Comparison of ENCODE assay signal across 7 cellular contexts in the genomic region with DNA sequence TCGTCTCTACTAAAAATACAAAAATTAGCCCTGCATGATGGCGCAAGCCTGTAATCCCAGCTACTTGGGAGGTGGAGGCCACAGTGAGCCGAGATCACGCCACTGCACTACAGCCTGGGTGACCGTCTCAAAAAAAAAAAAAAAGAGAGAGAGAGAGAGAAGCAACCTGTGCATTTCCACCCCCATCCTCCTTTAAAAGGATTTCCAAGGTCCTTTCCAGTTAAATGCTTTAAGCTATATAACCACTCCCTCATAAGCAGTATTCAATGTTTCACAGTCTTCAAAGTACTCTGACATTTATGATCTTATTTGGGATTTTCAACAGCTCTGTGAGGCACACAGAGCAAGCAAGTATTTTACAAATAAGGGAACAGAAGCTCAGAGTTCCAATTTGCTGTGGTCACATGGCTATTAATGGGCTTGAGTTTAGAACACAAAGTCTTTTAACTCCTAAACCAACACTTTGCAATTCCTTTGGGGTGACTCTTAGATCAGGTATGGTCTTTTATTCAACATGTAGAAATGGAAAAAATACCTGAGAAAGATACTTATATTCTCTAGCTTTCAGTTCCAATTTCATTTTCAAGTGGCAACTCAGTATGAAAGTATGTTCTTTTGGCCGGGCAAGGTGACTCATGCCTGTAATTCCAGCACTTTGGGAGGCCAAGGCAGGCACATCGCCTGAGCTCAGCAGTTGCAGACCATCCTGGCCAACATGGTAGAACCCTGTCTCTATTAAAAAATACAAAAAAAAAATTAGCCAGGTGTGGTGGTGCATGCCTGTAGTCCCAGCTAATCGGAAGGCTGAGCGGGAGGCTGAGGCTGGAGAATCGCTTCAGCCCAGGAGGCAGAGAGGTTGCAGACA. TPM values are rescaled to one million over a fixed set of nuclear protein-coding genes. Genes with fewer than 3 reads are reported as not detected.
A peak's percentile ranks its signal among the peaks of the same experiment; 100 is the strongest.
DNase-seq lines count a peak whose midpoint lies in the region; ATAC-seq, FAIRE-seq and TF ChIP-seq lines count a peak whose summit lies in the region.

No MANE protein-coding gene starts in this region.

- H3K79me2 ChIP-seq in MM.1S (ENCODE audit: low read length) (peaks cover 86% of the 10 kb centered on the region), K562 (ENCODE audit: control insufficient read depth, insufficient read depth, low read length) (peaks cover 51% of the 10 kb centered on the region)

- H3K36me3 ChIP-seq in MM.1S (replicated peaks; ENCODE audit: insufficient read depth, low read length) (no peaks in the 10 kb centered on the region), K562 (ENCODE audit: control insufficient read depth, insufficient read depth, low read length) (no peaks in the 10 kb centered on the region), mesodermal cell (ENCODE audit: control insufficient read depth, insufficient read depth, low read length) (no peaks in the 10 kb centered on the region), thoracic aorta (no peaks in the 10 kb centered on the region)

- H3K27ac ChIP-seq in MM.1S (ENCODE audit: low read length) = peak overlapping the region; percentile 99
- no peak overlapping the region for H3K27ac ChIP-seq in K562 (ENCODE audit: extremely low read depth, low read depth, low read length)
- H3K27ac ChIP-seq in mesodermal cell (ENCODE audit: low read depth, low read length, severe bottlenecking) = peak overlapping the region; percentile 58
- H3K27ac ChIP-seq in thoracic aorta = peak overlapping the region; percentile 98 to 100

- H3K27me3 ChIP-seq in MM.1S (replicated peaks; ENCODE audit: insufficient read depth, low read length) (no peaks in the 10 kb centered on the region), K562 (ENCODE audit: control insufficient read depth in 2 of 2, insufficient read depth in 2 of 2, low read length in 2 of 2) (no peaks in the 10 kb centered on the region), thoracic aorta (replicated peaks; ENCODE audit: insufficient read depth) (no peaks in the 10 kb centered on the region)

- in situ Hi-C loops in K562 (cut with MboI) = no loop called here

- no peak for FAIRE-seq in K562 (lab: Jason Lieb, UNC)

- WGBS in K562 (ENCODE audit: insufficient coverage, low coverage, missing lambda C conversion rate) = 66% methylated on average over 9 of the region's 10 CpGs
- WGBS in mesodermal cell (ENCODE audit: insufficient coverage in 2 of 2), 2 experiments = 81 to 88% methylated on average over 4 to 7 of the region's 10 CpGs

- H3K4me2 ChIP-seq in MM.1S (ENCODE audit: low read depth, low read length) = peak overlapping the region; percentile 92
- no peak overlapping the region for H3K4me2 ChIP-seq in K562 (ENCODE audit: insufficient read depth, low read length)

- no peak for TF ChIP-seq POLR2A in K562 (conservative IDR thresholded peaks at IDR 0.05)

- DNase-seq in GM20000 (ENCODE audit: low spot score) = peak; percentile 42
- peak; percentile 88 for DNase-seq in MM.1S
- DNase-seq in K562 (ENCODE audit: extremely low read depth in 1 of 4, low spot score in 3 of 4) = no peak
- DNase-seq in thoracic aorta (ENCODE audit: low spot score) = no peak
- no peak for DNase-seq in NAMALWA (ENCODE audit: low spot score)

- no peak for TF ChIP-seq RAD21 in K562 (CRISPR knock-in tag; conservative IDR thresholded peaks at IDR 0.05 in 1 of 2, IDR thresholded peaks at IDR 0.05 in 1 of 2)

- H3K9me3 ChIP-seq in MM.1S (replicated peaks; ENCODE audit: insufficient read depth, low read length) = no peaks in the 10 kb centered on the region
- no peaks in the 10 kb centered on the region for H3K9me3 ChIP-seq in K562 (replicated peaks; ENCODE audit: control insufficient read depth, insufficient read depth, low read depth, low read length)
- H3K9me3 ChIP-seq in mesodermal cell (ENCODE audit: control insufficient read depth, low read length) = no peaks in the 10 kb centered on the region
- no peaks in the 10 kb centered on the region for H3K9me3 ChIP-seq in thoracic aorta

- H3K4me3 ChIP-seq in MM.1S (ENCODE audit: low read length) = peak overlapping the region; percentile 56
- H3K4me3 ChIP-seq in K562 = no peak overlapping the region
- no peak overlapping the region for H3K4me3 ChIP-seq in mesodermal cell (ENCODE audit: extremely low read depth, insufficient read depth, low read length, poor library complexity, severe bottlenecking)
- H3K4me3 ChIP-seq in thoracic aorta = peak overlapping the region; percentile 63

- H4K20me1 ChIP-seq in MM.1S (ENCODE audit: insufficient read depth, low read length) (no peaks in the 10 kb centered on the region), K562 (replicated peaks; ENCODE audit: control insufficient read depth, insufficient read depth, low read length) (no peaks in the 10 kb centered on the region)

- H3K9me1 ChIP-seq in K562 (ENCODE audit: control insufficient read depth, insufficient read depth, low read length) = no peaks in the 10 kb centered on the region

- peaks cover 28% of the 10 kb centered on the region for H3K4me1 ChIP-seq in MM.1S (ENCODE audit: low read length)
- H3K4me1 ChIP-seq in K562 (replicated peaks in 1 of 2; ENCODE audit: control insufficient read depth in 2 of 2, insufficient read depth in 2 of 2, low read length in 2 of 2) = peaks cover 5 to 6% of the 10 kb centered on the region in 2 experiments; a peak in 3 of 5 replicates
- peaks cover 16% of the 10 kb centered on the region for H3K4me1 ChIP-seq in mesodermal cell (ENCODE audit: control insufficient read depth, insufficient read depth, low read length, poor library complexity, severe bottlenecking)
- peaks cover 46 to 86% of the 10 kb centered on the region in 2 donors for H3K4me1 ChIP-seq in thoracic aorta (ENCODE audit: control insufficient read depth in 1 of 2, low read depth in 2 of 2)

- peak overlapping the region; percentile 72 for H3K9ac ChIP-seq in MM.1S (ENCODE audit: low read length)
- no peak overlapping the region for H3K9ac ChIP-seq in K562 (ENCODE audit: insufficient read depth in 1 of 2, low read depth in 2 of 2, low read length in 2 of 2)

- POLR2A ChIA-PET in K562 (lab: Yijun Ruan, JAX) = interaction anchor here (0.6 to 1.2 kb wide), 4 partner anchors 18 to 58 kb away, joined by 3 to 5 read pairs (median 4); no protein-coding TSS in a partner anchor

- H2AFZ ChIP-seq in MM.1S (ENCODE audit: low read length) = peak overlapping the region; percentile 28; the same call in 1 of the 2 replicates
- no peak overlapping the region for H2AFZ ChIP-seq in K562 (ENCODE audit: low read depth, low read length)

- ATAC-seq in K562 (peak; percentile 62), thoracic aorta (ENCODE audit: insufficient number of reproducible peaks, low FRiP score, low read depth) (peak; percentile 88), HG03469 (IDR thresholded peaks at IDR 0.05; ENCODE audit: unreplicated experiment) (no peak)

- H3K9me2 ChIP-seq in MM.1S (replicated peaks; ENCODE audit: insufficient read depth, low read length) = no peaks in the 10 kb centered on the region

- CTCF ChIA-PET in K562 (lab: Yijun Ruan, JAX; ENCODE audit: low intra/inter-chr PET ratio) = no interaction called here

- TF ChIP-seq CTCF in GM20000 (IDR thresholded peaks at IDR 0.05; ENCODE audit: extremely low read depth, missing control alignments) (no peak), MM.1S (IDR thresholded peaks at IDR 0.05; ENCODE audit: low read length) (no peak), K562 (IDR thresholded peaks at IDR 0.05 in 2 of 3, conservative IDR thresholded peaks at IDR 0.05 in 1 of 3; ENCODE audit: insufficient read depth in 2 of 3, low read depth in 1 of 3, low read length in 3 of 3) (no peak), thoracic aorta (IDR thresholded peaks at IDR 0.05) (no peak)

- intact Hi-C loops in K562 (cut with micrococcal nuclease) = no loop called here

- H3F3A ChIP-seq in MM.1S (ENCODE audit: insufficient read depth, low read length) = peaks cover 36% of the 10 kb centered on the region

- no TSS peak for BruUV-seq in K562 (replicated peaks; lab: Mats Ljungman, UMichigan)

- no peak for TF ChIP-seq EP300 in K562 (IDR thresholded peaks at IDR 0.05; ENCODE audit: low read length)

TF ChIP-seq in K562, 482 proteins besides CTCF, POLR2A, EP300 and RAD21 (continues in another document):
- peak; percentile 61 for TF ChIP-seq ZNF384 (IDR thresholded peaks at IDR 0.05; ENCODE audit: low read depth, low read length)
- no peak for TF ChIP-seq CEBPG (CRISPR knock-in tag; IDR thresholded peaks at IDR 0.05)
- TF ChIP-seq CEBPG (tag; conservative IDR thresholded peaks at IDR 0.05 in 1 of 2, IDR thresholded peaks at IDR 0.05 in 1 of 2) = 0 out of 4 replicates have a peak, but pooled peaks of 1 of the 2 experiments have one; percentile 17
- TF ChIP-seq MTA3 (IDR thresholded peaks at IDR 0.05; ENCODE audit: borderline replicate concordance) = no peak
- peak; percentile 37; the same call in 1 of the 2 replicates for TF ChIP-seq FOSL1 (tag; conservative IDR thresholded peaks at IDR 0.05)

RNA-seq across cellular contexts. Expression of a gene that starts 31.3 kb away (rescaled TPM):
- 52.8 and 102 TPM in 2 replicates for total RNA-seq in K562 (2011; cell fraction: chromatin; rRNA removed; ENCODE audit: low replicate concordance)
- 29.2 and 35.5 TPM in 2 replicates for total RNA-seq in K562 (2011; cell fraction: nucleolus; rRNA removed)
- total RNA-seq in K562 (2011; cell fraction: nucleoplasm; rRNA removed) = 46.6 and 74.1 TPM in 2 replicates
- 34.2 and 46.7 TPM in 2 replicates for total RNA-seq in K562 (2014; rRNA removed)
- 38.5 and 43.0 TPM in 2 replicates for total RNA-seq in K562 (2014; rRNA removed; fragmentation: Illumina TruSeq; extraction: Trizol)
- 39.7 and 40.6 TPM in 2 replicates for total RNA-seq in K562 (2015; rRNA removed; fragmentation: Illumina TruSeq; extraction: Trizol)
- 52.6 and 52.7 TPM in 2 replicates for total RNA-seq in K562 (2021)
- 63.3 and 68.0 TPM in 2 replicates for polyA plus RNA-seq in K562 (2011; rRNA removed)
- 44.2 and 55.4 TPM in 2 replicates for polyA plus RNA-seq in K562 (2011; cell fraction: cytosol; rRNA removed)
- polyA plus RNA-seq in K562 (2011; cell fraction: nucleus; rRNA removed) = 38.3 and 55.5 TPM in 2 replicates
- polyA plus RNA-seq in K562 (2012) = 39.4 and 42.1 TPM in 2 replicates
- 49.7 and 54.7 TPM in 2 replicates for polyA plus RNA-seq in K562 (2014; fragmentation: Illumina TruSeq; extraction: Trizol)
- polyA plus RNA-seq in K562 (2014; fragmentation: Nextera tagmentation; extraction: Ambion mirVana) = 10 to 100 TPM; 39.6 to 65.9 TPM
- polyA plus RNA-seq in K562 (2014; rRNA removed) = 34.4 and 36.1 TPM in 2 replicates
- polyA minus RNA-seq in K562 (2011; rRNA and poly(A)+ RNA removed) = 60.1 and 66.0 TPM in 2 replicates
- 39.5 and 53.6 TPM in 2 replicates for polyA minus RNA-seq in K562 (2011; cell fraction: cytosol; rRNA and poly(A)+ RNA removed)
- polyA minus RNA-seq in K562 (2011; cell fraction: nucleus; rRNA and poly(A)+ RNA removed) = 22.8 and 34.5 TPM in 2 replicates
- polyA plus RNA-seq in mesodermal cell (2013, experiment 1 of 2) = 25.6 TPM
- polyA plus RNA-seq in mesodermal cell (2013, experiment 2 of 2) = 24.1 TPM
- 100 to 1,000 TPM in 1 of 2 donors, 10 to 100 TPM in 1; 97.7 to 123 TPM for total RNA-seq in thoracic aorta

Comparison
In these comparisons a context has a peak if more than half of its experiments do, and no peak if none do; other contexts are left out.
1. DNase-seq: peak in GM20000 (single experiment) and MM.1S (single experiment); none in K562 (0 of 4), thoracic aorta (single experiment) and NAMALWA (single experiment).
2. H3K4me3 ChIP-seq: peak in MM.1S (single experiment) and thoracic aorta (single experiment); none in K562 (single experiment) and mesodermal cell (single experiment).